ENCODE assay signal across 19 cellular contexts in the genomic region with DNA sequence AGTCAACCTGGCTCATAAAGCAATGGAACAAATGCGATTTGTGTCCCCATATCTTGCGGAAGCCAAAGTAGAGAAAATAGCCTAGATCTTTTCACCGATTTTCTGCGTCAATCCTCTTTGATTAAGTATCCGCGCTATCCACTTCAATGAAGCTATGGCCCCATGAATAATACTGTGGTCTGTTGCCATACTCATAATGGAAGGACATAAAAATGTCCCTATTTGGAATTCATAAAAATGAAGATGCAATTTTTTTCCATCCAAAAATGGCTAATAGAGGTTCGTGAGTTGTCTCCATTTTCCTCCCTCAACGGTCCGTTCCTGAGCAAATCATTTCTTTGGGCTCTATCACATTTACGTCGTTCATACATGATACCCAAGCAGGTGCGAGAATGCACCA.
"Had no signal": no experiment of that assay in that cellular context is flagged by ENCODE, and none has a peak within 500 bp of the region (broad histone marks: within the 10 kb centered on the region; RNA-seq: fewer than 3 reads in every experiment).

No MANE protein-coding gene starts in this region.

- H3K4me3 ChIP-seq: colonic mucosa, heart left ventricle, left ventricle myocardium inferior, mucosa of descending colon, neural progenitor cell, psoas muscle, suprapubic skin, transverse colon had no signal

- H3K27me3 ChIP-seq: brain microvascular endothelial cell, colonic mucosa, heart left ventricle, neural progenitor cell, suprapubic skin, transverse colon had no signal

- H2AFZ ChIP-seq: neural progenitor cell had no signal

- DNase-seq: activated CD4-positive, alpha-beta T cell treated with anti-CD3 and anti-CD28 coated beads for 48 hours; activated CD4-positive, CD25-positive, alpha-beta regulatory T cell; activated CD8-positive, alpha-beta memory T cell treated with anti-CD3 and anti-CD28 coated beads for 24 hours; activated gamma-delta T cell treated with Interleukin-2 at 50 U/mL for 16 hours; brain microvascular endothelial cell; colonic mucosa; kidney glomerular epithelial cell; left ventricle myocardium inferior; mucosa of descending colon; psoas muscle; transverse colon had no signal

- H3K27ac ChIP-seq: brain microvascular endothelial cell, colonic mucosa, heart left ventricle, left ventricle myocardium inferior, neural progenitor cell, psoas muscle, suprapubic skin, transverse colon had no signal

- H3K27ac Mint-ChIP-seq: neural progenitor cell; stimulated activated naive CD8-positive, alpha-beta T cell treated with anti-CD3 and anti-CD28 coated beads, Interleukin-15, Interleukin-2, amounts not matched to agents 100 ng/mL and 50 ng/mL, for 24 hours had no signal

- H3K36me3 ChIP-seq: brain microvascular endothelial cell, colonic mucosa, heart left ventricle, left ventricle myocardium inferior, neural progenitor cell, suprapubic skin, transverse colon had no signal

- H3K4me1 Mint-ChIP-seq: neural progenitor cell had no signal

- H3K4me2 ChIP-seq: neural progenitor cell had no signal

- H3K4me3 Mint-ChIP-seq: neural progenitor cell; stimulated activated naive CD8-positive, alpha-beta T cell treated with anti-CD3 and anti-CD28 coated beads, Interleukin-15, Interleukin-2, amounts not matched to agents 100 ng/mL and 50 ng/mL, for 24 hours; T-cell had no signal

- H3K4me1 ChIP-seq: colonic mucosa, heart left ventricle, left ventricle myocardium inferior, neural progenitor cell, psoas muscle, transverse colon had no signal

- H3K9me3 Mint-ChIP-seq: central memory CD8-positive, alpha-beta T cell; neural progenitor cell; stimulated activated naive CD8-positive, alpha-beta T cell treated with anti-CD3 and anti-CD28 coated beads, Interleukin-15, Interleukin-2, amounts not matched to agents 100 ng/mL and 50 ng/mL, for 24 hours; T-cell had no signal

- H3K27me3 Mint-ChIP-seq: central memory CD8-positive, alpha-beta T cell had no signal

- ATAC-seq: psoas muscle, SK-N-SH treated with all-trans-retinoic acid at 6 μM for 48 hours had no signal

- H3K36me3 Mint-ChIP-seq: naive B cell, neural progenitor cell, T-cell had no signal

- H3K9me3 ChIP-seq: colonic mucosa, heart left ventricle, left ventricle myocardium inferior, mucosa of descending colon, psoas muscle, suprapubic skin, transverse colon had no signal

- H3K9ac ChIP-seq: neural progenitor cell had no signal
